ENCODE assay signal across 15 cellular contexts in the genomic region with DNA sequence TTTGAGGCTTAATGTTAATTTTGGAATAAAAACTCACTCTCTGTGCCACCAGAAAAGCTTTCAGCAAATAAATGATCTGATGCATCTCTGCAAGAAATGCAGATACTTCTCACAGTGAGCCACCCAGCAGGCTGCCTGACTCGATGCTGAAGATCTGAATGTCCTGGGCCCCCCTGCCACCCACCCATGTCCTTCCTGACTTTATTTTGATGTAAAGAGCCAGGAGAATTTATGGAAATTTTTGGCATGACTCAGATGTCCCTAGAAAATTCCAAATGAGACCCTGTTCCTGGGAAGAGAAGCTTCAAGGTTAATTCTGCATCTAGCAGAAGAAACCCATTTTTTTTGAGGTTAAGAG.
A peak's percentile ranks its signal among the peaks of the same experiment; 100 is the strongest.
DNase-seq lines count a peak whose midpoint lies in the region; ATAC-seq and TF ChIP-seq lines count a peak whose summit lies in the region.
"Had no signal": no experiment of that assay in that cellular context is flagged by ENCODE, and none has a peak within 500 bp of the region (broad histone marks: within the 10 kb centered on the region; RNA-seq: fewer than 3 reads in every experiment).

No MANE protein-coding gene starts in this region.

- H4K20me1 ChIP-seq in OCI-LY3 (ENCODE audit: insufficient read depth, low read length): no peaks in the 10 kb centered on the region

- H3K79me2 ChIP-seq in OCI-LY3 (ENCODE audit: low read length): no peaks in the 10 kb centered on the region

- TF ChIP-seq CTCF in OCI-LY3 (IDR thresholded peaks at IDR 0.05; ENCODE audit: low read depth, low read length): no peak

- no peak for DNase-seq in activated T-cell treated with anti-CD3 and anti-CD28 coated beads, Interleukin-2, amount 50 U/mL, for 4 hours
- DNase-seq in activated T-cell treated with anti-CD3 and anti-CD28 coated beads, Interleukin-2, amount 50 U/mL, for 24 hours: no peak
- no peak for DNase-seq in NOMO-1 treated with dmso at 0.1 percent for 144 hours (lab: John Stamatoyannopoulos, UW; ENCODE audit: unreplicated experiment)

- no peaks in the 10 kb centered on the region for H3K36me3 Mint-ChIP-seq in activated T-cell treated with anti-CD3 and anti-CD28 coated beads, Interleukin-2, amount 50 U/mL, for 4 hours (ENCODE audit: insufficient read depth)
- no peaks in the 10 kb centered on the region for H3K36me3 Mint-ChIP-seq in activated T-cell treated with anti-CD3 and anti-CD28 coated beads, Interleukin-2, amount 50 U/mL, for 24 hours (ENCODE audit: low read depth)
- H3K36me3 Mint-ChIP-seq: IgD-negative memory B cell, mesothelial cell of epicardium, WTC11 had no signal

- H3K9ac ChIP-seq in OCI-LY3 (ENCODE audit: low read length): no peak overlapping the region
- H3K9ac ChIP-seq in skeletal muscle satellite cell (ENCODE audit: low read depth, low read length): no peak overlapping the region

- H3K9me3 ChIP-seq in OCI-LY3 (ENCODE audit: insufficient read depth, low read length): no peaks in the 10 kb centered on the region
- H3K9me3 ChIP-seq in skeletal muscle satellite cell (replicated peaks; ENCODE audit: low read length): no peaks in the 10 kb centered on the region
- H3K9me3 ChIP-seq: psoas muscle, spleen, suprapubic skin had no signal

- H3K36me3 ChIP-seq in OCI-LY3 (replicated peaks; ENCODE audit: low read depth, low read length): no peaks in the 10 kb centered on the region
- H3K36me3 ChIP-seq in skeletal muscle satellite cell (ENCODE audit: insufficient read depth, low read length): no peaks in the 10 kb centered on the region
- H3K36me3 ChIP-seq: spleen, suprapubic skin had no signal

- peak overlapping the region; percentile 81 for H3K4me2 ChIP-seq in OCI-LY3 (ENCODE audit: low read length)
- peak overlapping the region; percentile 74 for H3K4me2 ChIP-seq in skeletal muscle satellite cell (ENCODE audit: low read length)

- ATAC-seq in activated T-cell treated with anti-CD3 and anti-CD28 coated beads, Interleukin-2, amount 50 U/mL, for 4 hours: no peak
- ATAC-seq in HG03439 (IDR thresholded peaks at IDR 0.05; ENCODE audit: unreplicated experiment): no peak
- ATAC-seq in GM21526 (IDR thresholded peaks at IDR 0.05; ENCODE audit: low FRiP score, unreplicated experiment): no peak

- H3K4me3 ChIP-seq in OCI-LY3 (ENCODE audit: low read length) (peak overlapping the region; percentile 71; the same call in 1 of the 2 replicates), skeletal muscle satellite cell (ENCODE audit: low read length) (peak overlapping the region; percentile 59)
- H3K4me3 ChIP-seq: suprapubic skin had no signal

- peak overlapping the region; percentile 70 for H3K4me3 Mint-ChIP-seq in activated T-cell treated with anti-CD3 and anti-CD28 coated beads, Interleukin-2, amount 50 U/mL, for 4 hours
- H3K4me3 Mint-ChIP-seq in activated T-cell treated with anti-CD3 and anti-CD28 coated beads, Interleukin-2, amount 50 U/mL, for 24 hours: no peak overlapping the region
- H3K4me3 Mint-ChIP-seq: mesothelial cell of epicardium, WTC11 had no signal

- H3K4me1 ChIP-seq in OCI-LY3 (ENCODE audit: low read length): peaks cover 29% of the 10 kb centered on the region
- peaks cover 21% of the 10 kb centered on the region for H3K4me1 ChIP-seq in skeletal muscle satellite cell (ENCODE audit: control insufficient read depth, insufficient read depth, low read length)

- no peak overlapping the region for H3K27ac Mint-ChIP-seq in activated T-cell treated with anti-CD3 and anti-CD28 coated beads, Interleukin-2, amount 50 U/mL, for 24 hours
- H3K27ac Mint-ChIP-seq: IgD-negative memory B cell, mesothelial cell of epicardium, T-helper 17 cell, WTC11 had no signal

- no peak overlapping the region for H2AFZ ChIP-seq in OCI-LY3 (ENCODE audit: low read depth, low read length)

- H3K27me3 ChIP-seq in OCI-LY3 (ENCODE audit: low read depth, low read length) (peaks cover 38% of the 10 kb centered on the region), skeletal muscle satellite cell (ENCODE audit: control insufficient read depth, insufficient read depth, low read length) (peaks cover 3% of the 10 kb centered on the region)
- H3K27me3 ChIP-seq: suprapubic skin had no signal

- H3K9me3 Mint-ChIP-seq in activated T-cell treated with anti-CD3 and anti-CD28 coated beads, Interleukin-2, amount 50 U/mL, for 4 hours: no peaks in the 10 kb centered on the region
- no peaks in the 10 kb centered on the region for H3K9me3 Mint-ChIP-seq in activated T-cell treated with anti-CD3 and anti-CD28 coated beads, Interleukin-2, amount 50 U/mL, for 24 hours
- H3K9me3 Mint-ChIP-seq: IgD-negative memory B cell, mesothelial cell of epicardium, WTC11 had no signal

- peaks cover 52% of the 10 kb centered on the region for H3K4me1 Mint-ChIP-seq in activated T-cell treated with anti-CD3 and anti-CD28 coated beads, Interleukin-2, amount 50 U/mL, for 4 hours (ENCODE audit: low read depth)
- H3K4me1 Mint-ChIP-seq in activated T-cell treated with anti-CD3 and anti-CD28 coated beads, Interleukin-2, amount 50 U/mL, for 24 hours (ENCODE audit: low read depth): peaks cover 41% of the 10 kb centered on the region
- H3K4me1 Mint-ChIP-seq: mesothelial cell of epicardium had no signal

- no peaks in the 10 kb centered on the region for H3K27me3 Mint-ChIP-seq in activated T-cell treated with anti-CD3 and anti-CD28 coated beads, Interleukin-2, amount 50 U/mL, for 4 hours (ENCODE audit: low read depth)
- H3K27me3 Mint-ChIP-seq in activated T-cell treated with anti-CD3 and anti-CD28 coated beads, Interleukin-2, amount 50 U/mL, for 24 hours: peaks cover 18% of the 10 kb centered on the region

- no peak overlapping the region for H3K27ac ChIP-seq in OCI-LY3 (ENCODE audit: low read length)
- H3K27ac ChIP-seq in cingulate gyrus (ENCODE audit: low read depth, low read length): peak overlapping the region; percentile 54
- H3K27ac ChIP-seq: psoas muscle, spleen, suprapubic skin had no signal
